ENCODE assay signal across 8 cellular contexts in the genomic region with DNA sequence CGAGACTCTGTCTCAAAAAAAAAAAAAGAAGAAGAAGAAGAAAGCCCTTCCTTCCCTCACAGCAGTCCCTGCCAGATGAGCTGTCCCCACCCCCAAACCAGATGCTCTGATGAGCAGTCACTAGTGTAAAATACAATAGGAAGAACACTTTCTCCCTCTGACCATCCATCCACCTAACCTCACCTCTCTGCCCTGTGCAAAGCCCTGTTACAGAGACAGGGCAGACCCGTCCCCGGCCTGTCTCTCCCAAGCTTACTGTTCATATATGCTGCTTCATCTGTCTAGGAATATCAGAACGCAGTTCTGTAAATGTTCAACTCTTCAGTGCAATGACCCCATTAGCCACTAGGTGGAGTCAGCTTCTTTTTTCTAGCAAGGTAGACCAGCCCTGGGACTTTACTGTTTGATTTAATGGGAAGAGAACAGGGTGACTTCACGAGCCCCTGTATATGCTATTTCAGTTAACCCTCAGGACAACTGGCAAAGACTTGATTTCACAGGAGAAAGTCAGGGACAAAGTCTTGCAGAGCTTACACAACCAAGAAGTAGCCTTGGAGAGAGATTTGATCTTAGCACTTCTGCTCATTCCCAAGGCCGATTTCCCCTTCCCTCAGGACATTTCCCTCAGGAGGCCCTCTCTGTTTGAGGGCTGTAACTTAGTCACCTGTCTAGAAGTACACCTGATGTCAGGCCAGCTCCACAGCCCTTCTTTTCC. TPM values are rescaled to one million over a fixed set of nuclear protein-coding genes. Genes with fewer than 3 reads are reported as not detected.
DNase-seq lines count a peak whose midpoint lies in the region; ATAC-seq and TF ChIP-seq lines count a peak whose summit lies in the region.

No MANE protein-coding gene starts in this region.

- peak overlapping the region; percentile 55; the same call in 1 of the 2 replicates for H3K4ac ChIP-seq in IMR-90 (ENCODE audit: low read depth, low read length)

- peaks cover 6% of the 10 kb centered on the region for H3K4me1 Mint-ChIP-seq in nephron

- TF ChIP-seq EP300 in esophagus muscularis mucosa (IDR thresholded peaks at IDR 0.05) = no peak

- no peak overlapping the region for H4K91ac ChIP-seq in IMR-90 (ENCODE audit: insufficient read depth, low read depth, low read length)

- no peaks in the 10 kb centered on the region for H3K27me3 Mint-ChIP-seq in nephron (ENCODE audit: low read depth)

- H2AK9ac ChIP-seq in IMR-90 (replicated peaks; ENCODE audit: low read depth, low read length, poor library complexity) = no peak overlapping the region

- H3K18ac ChIP-seq in IMR-90 (ENCODE audit: low read depth, low read length) = no peak overlapping the region

- H2BK15ac ChIP-seq in IMR-90 (ENCODE audit: low read depth, low read length) = no peak overlapping the region

- no peak overlapping the region for H2BK120ac ChIP-seq in IMR-90 (ENCODE audit: low read depth, low read length)

- H3K56ac ChIP-seq in IMR-90 (ENCODE audit: extremely low read depth, insufficient read depth, low read length) = no peak overlapping the region

- no peak overlapping the region for H3K14ac ChIP-seq in IMR-90 (replicated peaks; ENCODE audit: low read depth, low read length)

- no peaks in the 10 kb centered on the region for H3K79me1 ChIP-seq in IMR-90 (ENCODE audit: low read depth in 1 of 2, low read length in 2 of 2)

- TF ChIP-seq POLR2A in IMR-90 (IDR thresholded peaks at IDR 0.05; ENCODE audit: low read depth, low read length) = no peak
- no peak for TF ChIP-seq POLR2A in esophagus muscularis mucosa (IDR thresholded peaks at IDR 0.05; ENCODE audit: low read depth)

- H3K27ac Mint-ChIP-seq in nephron = peak overlapping the region; percentile 2 to 62 (median 34)

- H2AFZ ChIP-seq in IMR-90 (replicated peaks; ENCODE audit: low read length, poor library complexity) = peak overlapping the region; percentile 79

- dilution Hi-C loops in IMR-90 (cut with HindIII; ENCODE audit: low sequenced_read_pairs, unreplicated experiment) = no loop called here

- H3K36me3 Mint-ChIP-seq in nephron (ENCODE audit: low read depth) = peaks cover 9% of the 10 kb centered on the region

- in situ Hi-C loops in IMR-90 (cut with MboI; ENCODE audit: low sequenced_read_pairs) = loop anchor here (5.0 kb wide), 1 partner anchor 40 kb away; no protein-coding TSS in a partner anchor

- peak; percentile 83 for TF ChIP-seq CTCF in IMR-90 (conservative IDR thresholded peaks at IDR 0.05; ENCODE audit: low read depth, low read length)
- peak; percentile 82 to 89 (median 84) for TF ChIP-seq CTCF in esophagus muscularis mucosa (IDR thresholded peaks at IDR 0.05)
- peak; percentile 84 to 93 (median 88) for TF ChIP-seq CTCF in nephron (IDR thresholded peaks at IDR 0.05; ENCODE audit: unreplicated experiment in 3 of 3)

- H2BK5ac ChIP-seq in IMR-90 (ENCODE audit: low read depth, low read length, poor library complexity, severe bottlenecking) = no peak overlapping the region

- no peak overlapping the region for H2BK20ac ChIP-seq in IMR-90 (ENCODE audit: low read depth, low read length)

- H3K9me3 ChIP-seq in IMR-90 (ENCODE audit: control insufficient read depth, insufficient read depth, low read length) = no peaks in the 10 kb centered on the region
- H3K9me3 ChIP-seq in esophagus muscularis mucosa = no peaks in the 10 kb centered on the region

- no peak overlapping the region for H4K8ac ChIP-seq in IMR-90 (ENCODE audit: low read depth in 2 of 2, low read length in 2 of 2)

- H3K36me3 ChIP-seq in IMR-90 (ENCODE audit: control insufficient read depth, insufficient read depth, low read length) (peaks cover 4% of the 10 kb centered on the region; the same call in 1 of the 2 replicates), esophagus muscularis mucosa (peaks cover 0 to 35% (median 2%) of the 10 kb centered on the region in 4 donors)

- ATAC-seq in GM18909 (IDR thresholded peaks at IDR 0.05; ENCODE audit: poor library complexity, unreplicated experiment) (peak; percentile 65), IMR-90 (ENCODE audit: low read depth) (peak; percentile 97)

- H3K9me1 ChIP-seq in IMR-90 (ENCODE audit: insufficient read depth, low read length) = no peaks in the 10 kb centered on the region

- H4K20me1 ChIP-seq in IMR-90 (ENCODE audit: insufficient read depth, low read length) = no peaks in the 10 kb centered on the region; the same call in 1 of the 2 replicates

- H3K23ac ChIP-seq in IMR-90 (ENCODE audit: low read depth, low read length) = no peak overlapping the region

- peak; percentile 79 for DNase-seq in Ammon's horn (ENCODE audit: low spot score)
- DNase-seq in IMR-90 = peak; percentile 81
- peak; percentile 92 for DNase-seq in OCI-M1 (lab: John Stamatoyannopoulos, UW)
- DNase-seq in activated CD8-positive, alpha-beta memory T cell treated with anti-CD3 and anti-CD28 coated beads, Interleukin-2, amount 50 U/mL, for 48 hours = peak; percentile 76
- no peak for DNase-seq in esophagus muscularis mucosa (ENCODE audit: extremely low spot score)
- DNase-seq in stromal cell of bone marrow (ENCODE audit: low read depth) = peak; percentile 61

- intact Hi-C loops in IMR-90 (cut with micrococcal nuclease) = loop anchor here (1.0 kb wide), 1 partner anchor 39 kb away; no protein-coding TSS in a partner anchor
- intact Hi-C loops in esophagus muscularis mucosa (cut with DNase I) = loop anchor here (2.0 kb wide), 1 partner anchor 39 kb away; no protein-coding TSS in a partner anchor

- POLR2A ChIA-PET in IMR-90 (lab: Charles Lee; ENCODE audit: unreplicated experiment) = no interaction called here

- no peaks in the 10 kb centered on the region for H3K27me3 ChIP-seq in IMR-90 (ENCODE audit: control insufficient read depth, insufficient read depth, low read length)
- H3K27me3 ChIP-seq in esophagus muscularis mucosa = no peaks in the 10 kb centered on the region

- H3K4me1 ChIP-seq in IMR-90 (ENCODE audit: control insufficient read depth, insufficient read depth, low read length) (peaks cover 5% of the 10 kb centered on the region; the same call in 1 of the 2 replicates), esophagus muscularis mucosa (peaks cover 0 to 7% (median 5%) of the 10 kb centered on the region in 4 donors)

- peak; percentile 59 for TF ChIP-seq RAD21 in IMR-90 (IDR thresholded peaks at IDR 0.05; ENCODE audit: low read length)

- 0 out of 2 replicates have a peak overlapping the region, but pooled peaks have one; percentile 16 for H3K9ac ChIP-seq in IMR-90 (ENCODE audit: low read depth, low read length)

- H4K5ac ChIP-seq in IMR-90 (ENCODE audit: low read depth, low read length) = no peak overlapping the region

- no peak overlapping the region for H2AK5ac ChIP-seq in IMR-90 (ENCODE audit: low read depth, low read length)

- H3K4me3 ChIP-seq in IMR-90 (ENCODE audit: insufficient read depth, low read depth, low read length) (no peak overlapping the region), esophagus muscularis mucosa (no peak overlapping the region)

- no peak overlapping the region for H3K27ac ChIP-seq in IMR-90 (ENCODE audit: insufficient read depth, low read length)
- no peak overlapping the region for H3K27ac ChIP-seq in esophagus muscularis mucosa (replicated peaks in 1 of 4)

- CTCF ChIA-PET in IMR-90 (lab: Yijun Ruan, JAX) = interaction anchor here (0.6 to 4.0 kb wide), 13 partner anchors 12 to 411 kb away, joined by 3 to 43 read pairs (median 4); a partner anchor contains a TSS

- WGBS in IMR-90 (ENCODE audit: extremely low coverage in 2 of 2, insufficient read length in 1 of 2), 2 experiments = 33% methylated on average over 3 of the region's 6 CpGs; no CpG with 5 or more reads in 1 of the 2 experiments
- WGBS in esophagus muscularis mucosa = 21% methylated on average over 6 of the region's 6 CpGs

- no peaks in the 10 kb centered on the region for H3K9me3 Mint-ChIP-seq in nephron

- BruUV-seq in IMR-90 (replicated peaks; lab: Mats Ljungman, UMichigan) = no TSS peak

- peak overlapping the region; percentile 61 for H3K4me2 ChIP-seq in IMR-90 (ENCODE audit: low read depth, low read length)

- H3K4me3 Mint-ChIP-seq in nephron = no peak overlapping the region

TF ChIP-seq in IMR-90, 13 proteins besides CTCF, POLR2A, EP300 and RAD21:
- peak; percentile 70 for TF ChIP-seq SMC3 (IDR thresholded peaks at IDR 0.05; ENCODE audit: low read depth, low read length)
- TF ChIP-seq, protein P1, sequence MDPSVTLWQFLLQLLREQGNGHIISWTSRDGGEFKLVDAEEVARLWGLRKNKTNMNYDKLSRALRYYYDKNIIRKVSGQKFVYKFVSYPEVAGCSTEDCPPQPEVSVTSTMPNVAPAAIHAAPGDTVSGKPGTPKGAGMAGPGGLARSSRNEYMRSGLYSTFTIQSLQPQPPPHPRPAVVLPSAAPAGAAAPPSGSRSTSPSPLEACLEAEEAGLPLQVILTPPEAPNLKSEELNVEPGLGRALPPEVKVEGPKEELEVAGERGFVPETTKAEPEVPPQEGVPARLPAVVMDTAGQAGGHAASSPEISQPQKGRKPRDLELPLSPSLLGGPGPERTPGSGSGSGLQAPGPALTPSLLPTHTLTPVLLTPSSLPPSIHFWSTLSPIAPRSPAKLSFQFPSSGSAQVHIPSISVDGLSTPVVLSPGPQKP (IDR thresholded peaks at IDR 0.05; ENCODE audit: borderline replicate concordance, low read depth, low read length) = no peak

RNA-seq across cellular contexts. Expression of a gene that starts 14.9 kb away (rescaled TPM):
- total RNA-seq in IMR-90 (2012; rRNA removed) = 0.90 and 1.7 TPM in 2 replicates
- polyA plus RNA-seq in IMR-90 (2012; rRNA removed) = 2.4 TPM in 2 replicates
- 2.5 TPM in 2 replicates for polyA plus RNA-seq in IMR-90 (2012; cell fraction: cytosol; rRNA removed)
- 5.8 and 8.5 TPM in 2 replicates for polyA plus RNA-seq in IMR-90 (2012; cell fraction: nucleus; rRNA removed; ENCODE audit: low replicate concordance)
- total RNA-seq in esophagus muscularis mucosa = 1 to 10 TPM; 2.1 to 4.5 (median 3.8) TPM

RNA-seq across cellular contexts. Expression of a gene that starts 49.3 kb away (rescaled TPM):
- total RNA-seq in IMR-90 (2012; rRNA removed) (14.7 and 15.1 TPM in 2 replicates), esophagus muscularis mucosa (10 to 100 TPM; 14.4 to 22.9 (median 18.5) TPM)
- 15.7 and 17.0 TPM in 2 replicates for polyA plus RNA-seq in IMR-90 (2012; rRNA removed)
- polyA plus RNA-seq in IMR-90 (2012; cell fraction: cytosol; rRNA removed) = 10.1 and 10.8 TPM in 2 replicates
- 18.8 and 24.7 TPM in 2 replicates for polyA plus RNA-seq in IMR-90 (2012; cell fraction: nucleus; rRNA removed; ENCODE audit: low replicate concordance)
